ENCODE assay signal across 10 cellular contexts in genomic region chr19:16566161-16566560, GRCh38. TPM values are rescaled to one million over a fixed set of nuclear protein-coding genes. Genes with fewer than 3 reads are reported as not detected.
A peak's percentile ranks its signal among the peaks of the same experiment; 100 is the strongest.
DNase-seq lines count a peak whose midpoint lies in the region; ATAC-seq, FAIRE-seq and TF ChIP-seq lines count a peak whose summit lies in the region.
"Had no signal": no experiment of that assay in that cellular context is flagged by ENCODE, and none has a peak within 500 bp of the region (broad histone marks: within the 10 kb centered on the region; RNA-seq: fewer than 3 reads in every experiment).

No MANE protein-coding gene starts in this region.

- H3K27me3 Mint-ChIP-seq in activated naive CD4-positive, alpha-beta T cell treated with anti-CD3 and anti-CD28 coated beads, Interleukin-2, amount 10 ng/mL, durations not matched to agents 7 days and 5 days = no peaks in the 10 kb centered on the region

- H4K91ac ChIP-seq in neuronal stem cell (ENCODE audit: low read depth, low read length, poor library complexity) = no peak overlapping the region

- TF ChIP-seq POLR2A in right lobe of liver (IDR thresholded peaks at IDR 0.05) = no peak
- TF ChIP-seq POLR2A in HepG2 (IDR thresholded peaks at IDR 0.05; ENCODE audit: insufficient read depth in 1 of 2, low read depth in 2 of 2, low read length in 2 of 2) = no peak

- H3K4me1 ChIP-seq in right lobe of liver = peaks cover 0 to 3% (median 0%) of the 10 kb centered on the region in 4 donors
- H3K4me1 ChIP-seq in HepG2 (ENCODE audit: insufficient read depth, low read length) = peaks cover 22% of the 10 kb centered on the region
- H3K4me1 ChIP-seq in neuronal stem cell (ENCODE audit: control insufficient read depth in 2 of 2, insufficient read depth in 1 of 2, low read depth in 1 of 2, low read length in 2 of 2) = peaks cover 0 to 2% of the 10 kb centered on the region in 2 donors
- H3K4me1 ChIP-seq in SK-N-SH (ENCODE audit: control insufficient read depth in 1 of 2, insufficient read depth in 2 of 2, low read depth in 1 of 2, low read length in 1 of 2) = peaks cover 0 to 5% of the 10 kb centered on the region in 2 experiments; a peak in 1 of 4 replicates
- H3K4me1 ChIP-seq in hepatocyte (ENCODE audit: insufficient read depth) = peaks cover 6% of the 10 kb centered on the region

- no peak overlapping the region for H2BK15ac ChIP-seq in neuronal stem cell (ENCODE audit: low read length)

- in situ Hi-C loops in HepG2 (cut with HindIII; ENCODE audit: extremely low pct_ligation_motif_present, low pct_unique_long_range_greater_than_20kb) = no loop called here

- CTCF ChIA-PET in HepG2 (lab: Yijun Ruan, JAX; ENCODE audit: low intra/inter-chr PET ratio, low total read pairs) (no interaction called here), SK-N-SH (lab: Yijun Ruan, JAX) (no interaction called here)
- CTCF ChIA-PET in activated naive CD4-positive, alpha-beta T cell treated with anti-CD3 and anti-CD28 coated beads, Interleukin-2, amount 10 ng/mL, durations not matched to agents 7 days and 5 days (lab: Charles Lee) = interaction anchor here (1.0 kb wide), 2 partner anchors 19 to 23 kb away, joined by 3 to 4 read pairs; no protein-coding TSS in a partner anchor

- no peak overlapping the region for H4K8ac ChIP-seq in neuronal stem cell (ENCODE audit: low read depth, low read length)

- H3K27ac ChIP-seq in right lobe of liver = no peak overlapping the region
- H3K27ac ChIP-seq in HepG2 (ENCODE audit: extremely low read length, insufficient read depth, low read length) = no peak overlapping the region
- no peak overlapping the region for H3K27ac ChIP-seq in neuronal stem cell (replicated peaks; ENCODE audit: low read length)
- no peak overlapping the region for H3K27ac ChIP-seq in SK-N-SH (ENCODE audit: low read depth in 2 of 2, low read length in 1 of 2)
- no peak overlapping the region for H3K27ac ChIP-seq in hepatocyte
- H3K27ac ChIP-seq: parathyroid adenoma had no signal

- TF ChIP-seq CTCF in right lobe of liver (IDR thresholded peaks at IDR 0.05) (no peak), HepG2 (CRISPR knock-in tag; IDR thresholded peaks at IDR 0.05) (no peak), SK-N-SH (IDR thresholded peaks at IDR 0.05) (no peak), hepatocyte (IDR thresholded peaks at IDR 0.05; ENCODE audit: poor library complexity) (no peak)

- H3K9me2 ChIP-seq in SK-N-SH = no peaks in the 10 kb centered on the region
- H3K9me2 ChIP-seq in hepatocyte (replicated peaks; ENCODE audit: insufficient read depth) = no peaks in the 10 kb centered on the region

- peaks cover 9% of the 10 kb centered on the region for H3K79me1 ChIP-seq in neuronal stem cell (ENCODE audit: low read depth, low read length)

- H3K27me3 ChIP-seq in right lobe of liver (no peaks in the 10 kb centered on the region), HepG2 (ENCODE audit: control insufficient read depth in 1 of 2, insufficient read depth in 2 of 2, low read length in 2 of 2) (no peaks in the 10 kb centered on the region), neuronal stem cell (ENCODE audit: control insufficient read depth in 3 of 3, insufficient read depth in 3 of 3, low read depth in 1 of 3, low read length in 3 of 3) (no peaks in the 10 kb centered on the region), SK-N-SH (ENCODE audit: insufficient read depth) (no peaks in the 10 kb centered on the region), hepatocyte (no peaks in the 10 kb centered on the region)

- no peak overlapping the region for H3K9ac ChIP-seq in HepG2 (ENCODE audit: insufficient read depth, low read depth, low read length)
- peak overlapping the region; percentile 24 for H3K9ac ChIP-seq in neuronal stem cell (ENCODE audit: low read depth, low read length, poor library complexity)
- no peak overlapping the region for H3K9ac ChIP-seq in SK-N-SH
- H3K9ac ChIP-seq: parathyroid adenoma had no signal

- no TSS peak for BruUV-seq in HepG2 (replicated peaks; lab: Mats Ljungman, UMichigan)

- H3K9me3 ChIP-seq in right lobe of liver (no peaks in the 10 kb centered on the region), HepG2 (ENCODE audit: low read length) (no peaks in the 10 kb centered on the region), neuronal stem cell (replicated peaks in 1 of 2; ENCODE audit: control insufficient read depth in 2 of 2, insufficient read depth in 1 of 2, low read depth in 1 of 2, low read length in 2 of 2) (peaks cover 0 to 1% of the 10 kb centered on the region in 2 donors), SK-N-SH (no peaks in the 10 kb centered on the region), hepatocyte (ENCODE audit: low read depth) (no peaks in the 10 kb centered on the region)

- H3F3A ChIP-seq in SK-N-SH (replicated peaks; ENCODE audit: insufficient read depth) = no peaks in the 10 kb centered on the region

- H3K36me3 Mint-ChIP-seq in activated naive CD4-positive, alpha-beta T cell treated with anti-CD3 and anti-CD28 coated beads, Interleukin-2, amount 10 ng/mL, durations not matched to agents 7 days and 5 days = peaks cover 66% of the 10 kb centered on the region

- no peak overlapping the region for H3K4ac ChIP-seq in neuronal stem cell (ENCODE audit: low read length)

- no peak overlapping the region for H3K4me3 ChIP-seq in right lobe of liver
- H3K4me3 ChIP-seq in HepG2 (replicated peaks in 1 of 3; ENCODE audit: insufficient read depth in 1 of 3, low read depth in 2 of 3, low read length in 3 of 3) = no peak overlapping the region
- H3K4me3 ChIP-seq in neuronal stem cell (ENCODE audit: low read length in 2 of 2) = no peak overlapping the region
- no peak overlapping the region for H3K4me3 ChIP-seq in SK-N-SH (ENCODE audit: low read depth in 2 of 2, low read length in 1 of 2)
- H3K4me3 ChIP-seq in hepatocyte = no peak overlapping the region

- H3K9me3 Mint-ChIP-seq in activated naive CD4-positive, alpha-beta T cell treated with anti-CD3 and anti-CD28 coated beads, Interleukin-2, amount 10 ng/mL, durations not matched to agents 7 days and 5 days = peaks cover 2% of the 10 kb centered on the region

- WGBS in right lobe of liver (ENCODE audit: insufficient coverage, low coverage, low lambda C conversion rate, missing lambda C conversion rate) = 34% methylated on average over 8 of the region's 10 CpGs
- WGBS in HepG2 (ENCODE audit: low lambda C conversion rate) = 98% methylated on average over 6 of the region's 10 CpGs
- no CpG with 5 or more reads among the region's 10 CpGs for WGBS in neuronal stem cell (ENCODE audit: extremely low coverage in 2 of 2, insufficient read length in 2 of 2, insufficient replicate concordance in 1 of 2), 2 donors
- WGBS in SK-N-SH (ENCODE audit: low lambda C conversion rate) = 92% methylated on average over 8 of the region's 10 CpGs
- 94% methylated on average over 10 of the region's 10 CpGs for WGBS in hepatocyte (ENCODE audit: low lambda C conversion rate, missing lambda C conversion rate)

- peak; percentile 46 to 61 (median 54) for ATAC-seq in right lobe of liver
- no peak for ATAC-seq in HepG2

- no peak overlapping the region for H2BK12ac ChIP-seq in neuronal stem cell (ENCODE audit: low read length)

- peak overlapping the region; percentile 68 for H3K4me3 Mint-ChIP-seq in activated naive CD4-positive, alpha-beta T cell treated with anti-CD3 and anti-CD28 coated beads, Interleukin-2, amount 10 ng/mL, durations not matched to agents 7 days and 5 days

- peaks cover 61% of the 10 kb centered on the region for H3K4me1 Mint-ChIP-seq in activated naive CD4-positive, alpha-beta T cell treated with anti-CD3 and anti-CD28 coated beads, Interleukin-2, amount 10 ng/mL, durations not matched to agents 7 days and 5 days

- peak overlapping the region; percentile 99 for H3K27ac Mint-ChIP-seq in activated naive CD4-positive, alpha-beta T cell treated with anti-CD3 and anti-CD28 coated beads, Interleukin-2, amount 10 ng/mL, durations not matched to agents 7 days and 5 days

- POLR2A ChIA-PET in HepG2 (lab: Yijun Ruan, JAX) (no interaction called here), SK-N-SH (lab: Yijun Ruan, JAX) (no interaction called here)

- H2BK5ac ChIP-seq in neuronal stem cell (ENCODE audit: low read length) = no peak overlapping the region

- intact Hi-C loops in right lobe of liver (cut with DNase I) (no loop called here), HepG2 (cut with micrococcal nuclease; ENCODE audit: unreplicated experiment) (no loop called here)

- TF ChIP-seq EP300 in HepG2 (IDR thresholded peaks at IDR 0.05; ENCODE audit: low read depth in 2 of 2, low read length in 2 of 2) = no peak
- no peak for TF ChIP-seq EP300 in HepG2 (CRISPR knock-in tag; IDR thresholded peaks at IDR 0.05; ENCODE audit: borderline replicate concordance)
- no peak for TF ChIP-seq EP300 in SK-N-SH (IDR thresholded peaks at IDR 0.05; ENCODE audit: borderline replicate concordance in 1 of 2, low read depth in 1 of 2, low read length in 1 of 2)

- DNase-seq in right lobe of liver (no peak), HepG2 (ENCODE audit: low spot score) (no peak), neuronal stem cell (ENCODE audit: low spot score) (no peak), SK-N-SH (no peak), DMS114 treated with DMSO at 0.1 percent for 48 hours (lab: John Stamatoyannopoulos, UW; ENCODE audit: unreplicated experiment) (no peak), hepatocyte (ENCODE audit: low spot score) (no peak), GOT3 (lab: John Stamatoyannopoulos, UW) (no peak)
- peak; percentile 93 for DNase-seq in activated naive CD4-positive, alpha-beta T cell treated with anti-CD3 and anti-CD28 coated beads, Interleukin-2, amount 10 ng/mL, durations not matched to agents 7 days and 5 days
- DNase-seq: NCI-H2171 treated with DMSO at 0.1 percent for 48 hours had no signal

- H3K36me3 ChIP-seq in right lobe of liver (peaks cover 0 to 54% (median 31%) of the 10 kb centered on the region in 4 donors), HepG2 (replicated peaks in 1 of 2; ENCODE audit: control insufficient read depth in 1 of 2, insufficient read depth in 2 of 2, low read length in 2 of 2) (peaks cover 15 to 60% of the 10 kb centered on the region in 2 experiments), neuronal stem cell (replicated peaks in 1 of 2; ENCODE audit: control insufficient read depth in 2 of 2, insufficient read depth in 2 of 2, low read length in 2 of 2) (peaks cover 29 to 77% of the 10 kb centered on the region in 2 donors), SK-N-SH (replicated peaks in 1 of 2; ENCODE audit: control insufficient read depth in 1 of 2, insufficient read depth in 2 of 2, low read length in 1 of 2) (peaks cover 35 to 42% of the 10 kb centered on the region in 2 experiments), hepatocyte (replicated peaks; ENCODE audit: insufficient read depth, low read depth) (no peaks in the 10 kb centered on the region)

- FAIRE-seq in HepG2 (lab: Jason Lieb, UNC) = no peak

- H3K79me2 ChIP-seq in HepG2 (ENCODE audit: insufficient read depth, low read length) (peaks cover 23% of the 10 kb centered on the region), SK-N-SH (ENCODE audit: insufficient read depth) (peaks cover 43% of the 10 kb centered on the region), hepatocyte (peaks cover 43% of the 10 kb centered on the region)
- H3K79me2 ChIP-seq: parathyroid adenoma had no signal

- no peak overlapping the region for H3K18ac ChIP-seq in neuronal stem cell (ENCODE audit: low read length)

- no peak overlapping the region for H3K14ac ChIP-seq in neuronal stem cell (ENCODE audit: low read length)

- TF ChIP-seq RAD21 in HepG2 (CRISPR knock-in tag; IDR thresholded peaks at IDR 0.05) (no peak), SK-N-SH (IDR thresholded peaks at IDR 0.05; ENCODE audit: low read length) (no peak)

- H2BK120ac ChIP-seq in neuronal stem cell (ENCODE audit: low read depth, low read length) = no peak overlapping the region

- H3K23ac ChIP-seq in neuronal stem cell (ENCODE audit: low read depth, low read length, poor library complexity) = no peak overlapping the region

- H4K20me1 ChIP-seq in HepG2 (ENCODE audit: insufficient read depth, low read length) = no peaks in the 10 kb centered on the region
- no peaks in the 10 kb centered on the region for H4K20me1 ChIP-seq in SK-N-SH (ENCODE audit: insufficient read depth)
- no peaks in the 10 kb centered on the region for H4K20me1 ChIP-seq in hepatocyte (ENCODE audit: insufficient read depth, poor library complexity, severe bottlenecking)

- H3K4me2 ChIP-seq in HepG2 (ENCODE audit: low read depth, low read length) = no peak overlapping the region
- no peak overlapping the region for H3K4me2 ChIP-seq in neuronal stem cell (ENCODE audit: insufficient read depth, low read length, poor library complexity, severe bottlenecking)
- H3K4me2 ChIP-seq in SK-N-SH = no peak overlapping the region
- H3K4me2 ChIP-seq in hepatocyte = no peak overlapping the region

- no peak overlapping the region for H2AK5ac ChIP-seq in neuronal stem cell (ENCODE audit: low read depth, low read length)

- H2AFZ ChIP-seq in HepG2 (ENCODE audit: low read length) = no peak overlapping the region
- no peak overlapping the region for H2AFZ ChIP-seq in neuronal stem cell (ENCODE audit: low read length)
- no peak overlapping the region for H2AFZ ChIP-seq in SK-N-SH (ENCODE audit: low read depth)
- no peak overlapping the region for H2AFZ ChIP-seq in hepatocyte
- H2AFZ ChIP-seq: parathyroid adenoma had no signal

RNA-seq across cellular contexts. Expression of gene SLC35E1, which starts 6.1 kb away (rescaled TPM):
- total RNA-seq in right lobe of liver = 10 to 100 TPM; 17.2 to 27.4 (median 20.1) TPM
- 17.2 and 21.2 TPM in 2 replicates for total RNA-seq in HepG2 (2016; rRNA removed; fragmentation: Illumina TruSeq; extraction: Trizol)
- 6.0 and 7.6 TPM in 2 replicates for total RNA-seq in HepG2 (2016; cell fraction: cytosol; rRNA removed; fragmentation: Illumina TruSeq; extraction: Trizol; ENCODE audit: low read depth)
- 15.6 and 20.2 TPM in 2 replicates for total RNA-seq in HepG2 (2016; cell fraction: insoluble cytoplasmic fraction; rRNA removed; fragmentation: Illumina TruSeq; extraction: Trizol)
- total RNA-seq in HepG2 (2016; cell fraction: membrane; rRNA removed; fragmentation: Illumina TruSeq; extraction: Trizol) = 18.9 and 19.7 TPM in 2 replicates
- total RNA-seq in HepG2 (2016; cell fraction: nucleus; rRNA removed; fragmentation: Illumina TruSeq; extraction: Trizol) = 18.5 and 21.4 TPM in 2 replicates
- polyA plus RNA-seq in HepG2 (2011; rRNA removed) = 46.5 and 48.0 TPM in 2 replicates
- 31.6 and 37.8 TPM in 2 replicates for polyA plus RNA-seq in HepG2 (2011; cell fraction: cytosol; rRNA removed)
- 26.3 and 38.8 TPM in 2 replicates for polyA plus RNA-seq in HepG2 (2011; cell fraction: nucleus; rRNA removed)
- 25.6 and 26.5 TPM in 2 replicates for polyA plus RNA-seq in HepG2 (2012)
- 5.7 and 6.3 TPM in 2 replicates for polyA plus RNA-seq in HepG2 (2016; cell fraction: cytosol; fragmentation: Illumina TruSeq; extraction: Trizol; ENCODE audit: low read depth)
- 16.1 and 22.5 TPM in 2 replicates for polyA plus RNA-seq in HepG2 (2016; cell fraction: insoluble cytoplasmic fraction; fragmentation: Illumina TruSeq; extraction: Trizol; ENCODE audit: low read depth)
- polyA plus RNA-seq in HepG2 (2016; cell fraction: membrane; fragmentation: Illumina TruSeq; extraction: Trizol; ENCODE audit: low read depth) = 20.6 and 22.2 TPM in 2 replicates
- 45.9 and 46.6 TPM in 2 replicates for polyA plus RNA-seq in HepG2 (2016; cell fraction: nucleus; fragmentation: Illumina TruSeq; extraction: Trizol; ENCODE audit: insufficient read depth, low read depth)
- 181 and 185 TPM in 2 replicates for polyA minus RNA-seq in HepG2 (2011; rRNA and poly(A)+ RNA removed; ENCODE audit: low replicate concordance)
- 33.0 and 39.5 TPM in 2 replicates for polyA minus RNA-seq in HepG2 (2011; cell fraction: cytosol; rRNA and poly(A)+ RNA removed)
- 24.8 and 31.7 TPM in 2 replicates for polyA minus RNA-seq in HepG2 (2011; cell fraction: nucleus; rRNA and poly(A)+ RNA removed)
- polyA plus RNA-seq in neuronal stem cell (2013, experiment 1 of 2) = 23.9 TPM
- 24.3 TPM for polyA plus RNA-seq in neuronal stem cell (2013, experiment 2 of 2)
- polyA plus RNA-seq in SK-N-SH (2012; rRNA removed) = 23.5 and 28.4 TPM in 2 replicates
- polyA plus RNA-seq in SK-N-SH (2012; cell fraction: cytosol; rRNA removed) = 19.7 and 22.2 TPM in 2 replicates
- polyA plus RNA-seq in SK-N-SH (2012; cell fraction: nucleus; rRNA removed) = 25.7 and 34.0 TPM in 2 replicates
- total RNA-seq in hepatocyte = 32.0 and 38.3 TPM in 2 replicates
- polyA plus RNA-seq in hepatocyte = 33.0 and 33.3 TPM in 2 replicates

RNA-seq across cellular contexts. Expression of gene CHERP, which starts 23.9 kb away (rescaled TPM):
- total RNA-seq in right lobe of liver = 10 to 100 TPM in 4 of 6 experiments, 1 to 10 TPM in 2; 6.8 to 26.2 (median 20.6) TPM
- 4.3 and 9.1 TPM in 2 replicates for total RNA-seq in HepG2 (2016; rRNA removed; fragmentation: Illumina TruSeq; extraction: Trizol)
- 3.8 and 4.0 TPM in 2 replicates for total RNA-seq in HepG2 (2016; cell fraction: cytosol; rRNA removed; fragmentation: Illumina TruSeq; extraction: Trizol; ENCODE audit: low read depth)
- total RNA-seq in HepG2 (2016; cell fraction: insoluble cytoplasmic fraction; rRNA removed; fragmentation: Illumina TruSeq; extraction: Trizol) = 6.0 and 7.4 TPM in 2 replicates
- 5.5 and 6.1 TPM in 2 replicates for total RNA-seq in HepG2 (2016; cell fraction: membrane; rRNA removed; fragmentation: Illumina TruSeq; extraction: Trizol)
- total RNA-seq in HepG2 (2016; cell fraction: nucleus; rRNA removed; fragmentation: Illumina TruSeq; extraction: Trizol) = 8.1 and 13.9 TPM in 2 replicates
- 5.4 and 5.9 TPM in 2 replicates for polyA plus RNA-seq in HepG2 (2011; rRNA removed)
- polyA plus RNA-seq in HepG2 (2011; cell fraction: cytosol; rRNA removed) = 2.9 and 3.2 TPM in 2 replicates
- 34.4 and 39.5 TPM in 2 replicates for polyA plus RNA-seq in HepG2 (2011; cell fraction: nucleus; rRNA removed)
- 20.4 and 25.1 TPM in 2 replicates for polyA plus RNA-seq in HepG2 (2012)
- 2.1 and 2.2 TPM in 2 replicates for polyA plus RNA-seq in HepG2 (2016; cell fraction: cytosol; fragmentation: Illumina TruSeq; extraction: Trizol; ENCODE audit: low read depth)
- polyA plus RNA-seq in HepG2 (2016; cell fraction: insoluble cytoplasmic fraction; fragmentation: Illumina TruSeq; extraction: Trizol; ENCODE audit: low read depth) = 19.7 and 26.9 TPM in 2 replicates
- polyA plus RNA-seq in HepG2 (2016; cell fraction: membrane; fragmentation: Illumina TruSeq; extraction: Trizol; ENCODE audit: low read depth) = 4.9 and 6.0 TPM in 2 replicates
- 54.8 and 59.8 TPM in 2 replicates for polyA plus RNA-seq in HepG2 (2016; cell fraction: nucleus; fragmentation: Illumina TruSeq; extraction: Trizol; ENCODE audit: insufficient read depth, low read depth)
- polyA minus RNA-seq in HepG2 (2011; rRNA and poly(A)+ RNA removed; ENCODE audit: low replicate concordance) = 10.1 and 16.3 TPM in 2 replicates
- polyA minus RNA-seq in HepG2 (2011; cell fraction: cytosol; rRNA and poly(A)+ RNA removed) = 7.1 and 9.3 TPM in 2 replicates
- polyA minus RNA-seq in HepG2 (2011; cell fraction: nucleus; rRNA and poly(A)+ RNA removed) = 18.4 and 19.8 TPM in 2 replicates
- polyA plus RNA-seq in neuronal stem cell (2013, experiment 1 of 2) = 40.7 TPM
- polyA plus RNA-seq in neuronal stem cell (2013, experiment 2 of 2) = 40.6 TPM
- polyA plus RNA-seq in SK-N-SH (2012; rRNA removed) = 7.7 and 16.8 TPM in 2 replicates
- 8.0 and 12.7 TPM in 2 replicates for polyA plus RNA-seq in SK-N-SH (2012; cell fraction: cytosol; rRNA removed)
- 52.6 and 53.5 TPM in 2 replicates for polyA plus RNA-seq in SK-N-SH (2012; cell fraction: nucleus; rRNA removed)
- 6.1 and 7.8 TPM in 2 replicates for total RNA-seq in hepatocyte
- 38.7 and 40.2 TPM in 2 replicates for polyA plus RNA-seq in hepatocyte
